Comparison of ENCODE assay signal across 35 cellular contexts in the genomic region with DNA sequence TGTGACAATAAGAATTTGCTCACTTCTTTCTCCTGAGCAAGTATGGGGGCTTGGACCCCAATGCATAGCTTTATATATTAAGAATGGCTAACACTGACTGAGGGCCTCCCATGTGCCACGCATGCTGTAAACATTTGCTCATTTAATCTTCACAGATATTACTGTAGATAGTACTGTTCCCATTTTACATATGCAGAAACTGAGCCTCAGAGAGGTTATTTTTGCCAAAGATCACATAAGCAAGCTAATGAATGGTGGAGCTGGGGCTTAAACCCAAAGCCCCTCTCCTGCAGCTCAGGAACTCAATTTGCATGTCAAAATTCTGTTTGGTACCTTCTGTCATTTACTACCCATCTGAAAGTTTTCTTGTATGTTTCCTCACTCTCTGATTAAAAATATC.
"Had no signal": no experiment of that assay in that cellular context is flagged by ENCODE, and none has a peak within 500 bp of the region (broad histone marks: within the 10 kb centered on the region; RNA-seq: fewer than 3 reads in every experiment).

No MANE protein-coding gene starts in this region.

- DNase-seq: Karpas-422, Kasumi-1, MG63, MM.1S, MV-4-11, NCI-H1048, NCI-H1092, NCI-H1092 treated with DMSO at 0.1 percent for 48 hours, NCI-H1105, NCI-H1105 treated with DMSO at 0.1 percent for 48 hours, NCI-H1417, NCI-H1417 treated with DMSO at 0.1 percent for 48 hours, NCI-H1436, NCI-H1436 treated with DMSO at 0.1 percent for 48 hours, NCI-H146, NCI-H1694, NCI-H1694 treated with DMSO at 0.1 percent for 48 hours, NCI-H187, NCI-H187 treated with DMSO at 0.1 percent for 48 hours, NCI-H1930, NCI-H2029, NCI-H2029 treated with DMSO at 0.1 percent for 48 hours, NCI-H2081, NCI-H2081 treated with DMSO at 0.1 percent for 48 hours, NCI-H2107, NCI-H2171, NCI-H2171 treated with DMSO at 0.1 percent for 48 hours, NCI-H2227 treated with DMSO at 0.1 percent for 48 hours, NCI-H226, NCI-H345, NCI-H446, NCI-H446 treated with DMSO at 0.1 percent for 48 hours, NCI-H510A, NCI-H510A treated with DMSO at 0.1 percent for 48 hours, NCI-H524 had no signal

- H3K4me3 ChIP-seq: MG63 had no signal

- H3K9me3 ChIP-seq: MG63 had no signal

- H3K27me3 ChIP-seq: MG63 had no signal

- H3K36me3 ChIP-seq: MG63 had no signal
